ENCODE assay signal across 21 cellular contexts in the genomic region with DNA sequence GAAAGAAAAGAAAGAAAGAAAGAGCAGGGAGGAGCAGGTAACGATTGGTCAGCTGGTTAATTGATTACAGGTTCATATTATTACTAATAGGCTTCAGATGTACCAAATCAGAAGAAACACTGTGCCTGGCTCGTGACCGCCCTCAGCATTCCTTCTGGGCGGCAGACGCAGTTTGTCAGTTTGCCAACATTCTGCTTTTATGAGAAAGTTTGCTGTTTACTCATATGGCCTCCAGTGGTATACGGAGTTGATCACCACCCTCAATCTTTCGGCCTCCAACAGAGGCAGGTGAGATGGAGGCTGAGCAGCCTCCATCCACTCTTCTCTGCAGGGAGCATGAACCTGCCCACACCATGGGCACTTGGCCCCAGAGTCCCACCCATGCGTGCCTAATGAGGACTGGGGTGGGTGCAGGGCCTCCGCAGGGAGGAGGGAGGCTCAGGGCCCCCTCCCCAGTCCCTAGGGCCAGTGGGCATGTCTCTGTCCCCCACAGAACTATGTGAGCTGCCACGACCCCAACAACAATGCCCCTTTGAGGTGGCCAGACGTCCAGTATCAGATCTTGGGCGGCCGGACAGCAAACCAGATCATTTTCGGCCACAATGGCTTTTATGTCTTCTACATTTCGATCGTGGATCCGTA. TPM values are rescaled to one million over a fixed set of nuclear protein-coding genes. Genes with fewer than 3 reads are reported as not detected.
A peak's percentile ranks its signal among the peaks of the same experiment; 100 is the strongest.
DNase-seq lines count a peak whose midpoint lies in the region; ATAC-seq and TF ChIP-seq lines count a peak whose summit lies in the region.
"Had no signal": no experiment of that assay in that cellular context is flagged by ENCODE, and none has a peak within 500 bp of the region (broad histone marks: within the 10 kb centered on the region; RNA-seq: fewer than 3 reads in every experiment).

No MANE protein-coding gene starts in this region.

- no peaks in the 10 kb centered on the region for H3K36me3 ChIP-seq in A673 (ENCODE audit: insufficient read depth, low read length, poor library complexity, severe bottlenecking)
- no peaks in the 10 kb centered on the region for H3K36me3 ChIP-seq in heart right ventricle
- H3K36me3 ChIP-seq in sigmoid colon = no peaks in the 10 kb centered on the region
- H3K36me3 ChIP-seq: cardiac muscle cell, tibial nerve had no signal

- DNase-seq in A673 (ENCODE audit: low spot score) (peak; percentile 31), HFFc6 (peak; percentile 76), amniotic stem cell (lab: John Stamatoyannopoulos, UW) (peak; percentile 11), fibroblast of the conjunctiva (ENCODE audit: low read depth) (peak; percentile 75), heart right ventricle (no peak), sigmoid colon (no peak)
- DNase-seq in stimulated activated CD4-positive, alpha-beta T cell treated with anti-CD3 and anti-CD28 coated beads, Interleukin-12 subunit alpha, Interleukin-12 subunit beta, amount 100 ng/mL, for 4 hours = no peak
- DNase-seq: GF-D8; KBM-7; NCI-H1417; NCI-H345; right cardiac atrium; Right ventricle myocardium superior; stimulated activated CD4-positive, alpha-beta T cell treated with anti-CD3 and anti-CD28 coated beads, Interleukin-4, amount 100 ng/mL, for 1 hour had no signal

- H3K9me3 ChIP-seq in A673 (ENCODE audit: low read depth, low read length, poor library complexity, severe bottlenecking) (no peaks in the 10 kb centered on the region), heart right ventricle (no peaks in the 10 kb centered on the region), sigmoid colon (no peaks in the 10 kb centered on the region)
- H3K9me3 ChIP-seq: tibial nerve had no signal

- H3K4me1 ChIP-seq in A673 (ENCODE audit: insufficient read depth, low read length, poor library complexity, severe bottlenecking) = peaks cover 5% of the 10 kb centered on the region
- no peaks in the 10 kb centered on the region for H3K4me1 ChIP-seq in heart right ventricle
- H3K4me1 ChIP-seq in sigmoid colon = no peaks in the 10 kb centered on the region

- ATAC-seq in heart right ventricle = no peak
- no peak for ATAC-seq in activated T-helper 17 cell treated with anti-CD3 and anti-CD28 coated beads, Interleukin-2, amount 50 U/mL, for 72 hours (replicated peaks)

- POLR2A ChIA-PET in A673 (lab: Charles Lee; ENCODE audit: low non-redundant PET) = no interaction called here

- H3K27ac Mint-ChIP-seq in HFFc6 = no peak overlapping the region
- H3K27ac Mint-ChIP-seq in activated T-helper 17 cell treated with anti-CD3 and anti-CD28 coated beads, Interleukin-2, amount 50 U/mL, for 72 hours = no peak overlapping the region

- H3K4me3 Mint-ChIP-seq in HFFc6 = peak overlapping the region; percentile 37
- no peak overlapping the region for H3K4me3 Mint-ChIP-seq in activated T-helper 17 cell treated with anti-CD3 and anti-CD28 coated beads, Interleukin-2, amount 50 U/mL, for 72 hours

- TF ChIP-seq CTCF in A673 (conservative IDR thresholded peaks at IDR 0.05; ENCODE audit: low read depth, low read length) (no peak), HFFc6 (IDR thresholded peaks at IDR 0.05) (no peak), heart right ventricle (IDR thresholded peaks at IDR 0.05) (no peak), sigmoid colon (IDR thresholded peaks at IDR 0.05) (no peak)

- H3K9me3 Mint-ChIP-seq in HFFc6 = no peaks in the 10 kb centered on the region
- H3K9me3 Mint-ChIP-seq in activated T-helper 17 cell treated with anti-CD3 and anti-CD28 coated beads, Interleukin-2, amount 50 U/mL, for 72 hours = no peaks in the 10 kb centered on the region

- H3K4me3 ChIP-seq in A673 (ENCODE audit: low read depth, low read length, poor library complexity, severe bottlenecking) = no peak overlapping the region
- H3K4me3 ChIP-seq in heart right ventricle = no peak overlapping the region
- H3K4me3 ChIP-seq in sigmoid colon = no peak overlapping the region
- H3K4me3 ChIP-seq: cardiac muscle cell, tibial nerve had no signal

- no peaks in the 10 kb centered on the region for H3K36me3 Mint-ChIP-seq in HFFc6 (ENCODE audit: low read depth)
- H3K36me3 Mint-ChIP-seq in activated T-helper 17 cell treated with anti-CD3 and anti-CD28 coated beads, Interleukin-2, amount 50 U/mL, for 72 hours (ENCODE audit: low read depth) = no peaks in the 10 kb centered on the region

- no TSS peak for BruUV-seq in A673 (replicated peaks; lab: Mats Ljungman, UMichigan)

- H3K27me3 ChIP-seq in A673 (replicated peaks; ENCODE audit: insufficient read depth, low read depth, low read length, poor library complexity) = no peaks in the 10 kb centered on the region
- peaks cover 0 to 7% (median 0%) of the 10 kb centered on the region in 7 donors for H3K27me3 ChIP-seq in heart right ventricle
- H3K27me3 ChIP-seq in sigmoid colon = no peaks in the 10 kb centered on the region
- H3K27me3 ChIP-seq: cardiac muscle cell, tibial nerve had no signal

- peaks cover 11% of the 10 kb centered on the region; the same call in 1 of the 2 replicates for H3K4me1 Mint-ChIP-seq in HFFc6 (ENCODE audit: low read depth)
- H3K4me1 Mint-ChIP-seq in activated T-helper 17 cell treated with anti-CD3 and anti-CD28 coated beads, Interleukin-2, amount 50 U/mL, for 72 hours = no peaks in the 10 kb centered on the region

- TF ChIP-seq POLR2A in sigmoid colon (IDR thresholded peaks at IDR 0.05) = no peak

- CTCF ChIA-PET in A673 (lab: Charles Lee) = no interaction called here

- WGBS in heart right ventricle, 2 donors = 71 to 72% methylated on average over 17 of the region's 17 CpGs
- WGBS in sigmoid colon, 2 donors = 50 to 70% methylated on average over 17 of the region's 17 CpGs

- TF ChIP-seq EP300 in sigmoid colon (IDR thresholded peaks at IDR 0.05) = no peak

- H3K27me3 Mint-ChIP-seq in HFFc6 (ENCODE audit: insufficient read depth) = peaks cover 5% of the 10 kb centered on the region
- no peaks in the 10 kb centered on the region for H3K27me3 Mint-ChIP-seq in activated T-helper 17 cell treated with anti-CD3 and anti-CD28 coated beads, Interleukin-2, amount 50 U/mL, for 72 hours

- H3K27ac ChIP-seq in A673 (ENCODE audit: low read depth, low read length, poor library complexity, severe bottlenecking) (no peak overlapping the region), heart right ventricle (no peak overlapping the region), sigmoid colon (no peak overlapping the region)
- H3K27ac ChIP-seq: cardiac muscle cell, tibial nerve had no signal

- intact Hi-C loops in A673 (cut with micrococcal nuclease; ENCODE audit: unreplicated experiment) (no loop called here), heart right ventricle (cut with DNase I) (loop anchor here in 3 of 10 donors (5.0 to 10.0 kb wide), 3 partner anchors 247 to 1322 kb away; no protein-coding TSS in a partner anchor), sigmoid colon (cut with DNase I) (no loop called here)

RNA-seq across cellular contexts. Expression of a gene that starts 8.8 kb away (rescaled TPM):
- 6.5 and 8.2 TPM in 2 replicates for total RNA-seq in A673 (2021)
- total RNA-seq in HFFc6 (2021; fragmentation: NEBNext Ultra II Directional; extraction: Animal tissue kit (Norgen Biotek cat#: 25700)) = 1 to 10 TPM in 5 of 6 experiments, under 1 TPM in 1; 0.92 to 1.6 (median 1.4) TPM
- total RNA-seq in heart right ventricle = 1 to 10 TPM in 6 of 10 donors, under 1 TPM in 4; 0.59 to 3.0 (median 1.1) TPM
- 1 to 10 TPM; 1.7 to 3.3 TPM for polyA plus RNA-seq in heart right ventricle
- total RNA-seq in sigmoid colon = 1 to 10 TPM in 1 of 4 donors, under 1 TPM in 1, not detected in 2; 0.71 to 1.1 TPM
- 1 to 10 TPM in 1 of 3 donors, under 1 TPM in 1, not detected in 1; 0.60 to 9.2 TPM for polyA plus RNA-seq in sigmoid colon
- total RNA-seq in activated T-helper 17 cell treated with anti-CD3 and anti-CD28 coated beads, Interleukin-2, amount 50 U/mL, for 72 hours = 1 to 10 TPM; 4.6 to 9.9 TPM

RNA-seq across cellular contexts. Expression of a gene that starts 15.2 kb away (rescaled TPM):
- 56.8 and 85.3 TPM in 2 replicates for total RNA-seq in A673 (2021)
- total RNA-seq in HFFc6 (2021; fragmentation: NEBNext Ultra II Directional; extraction: Animal tissue kit (Norgen Biotek cat#: 25700)) = 10 to 100 TPM; 15.6 to 20.5 (median 18.3) TPM
- total RNA-seq in heart right ventricle = 10 to 100 TPM; 11.5 to 27.8 (median 14.2) TPM
- 10 to 100 TPM; 22.7 to 37.7 TPM for polyA plus RNA-seq in heart right ventricle
- total RNA-seq in sigmoid colon = 10 to 100 TPM; 26.7 to 37.4 (median 31.7) TPM
- 10 to 100 TPM in 2 of 3 donors, 1 to 10 TPM in 1; 8.3 to 42.0 (median 15.0) TPM for polyA plus RNA-seq in sigmoid colon
- 10 to 100 TPM; 46.8 to 73.6 TPM for total RNA-seq in activated T-helper 17 cell treated with anti-CD3 and anti-CD28 coated beads, Interleukin-2, amount 50 U/mL, for 72 hours

RNA-seq across cellular contexts. Expression of a gene that starts 29.1 kb away (rescaled TPM):
- 1.6 and 3.9 TPM in 2 replicates for total RNA-seq in A673 (2021)
- not detected for total RNA-seq in HFFc6 (2021; fragmentation: NEBNext Ultra II Directional; extraction: Animal tissue kit (Norgen Biotek cat#: 25700))
- total RNA-seq in heart right ventricle = 10 to 100 TPM in 8 of 10 donors, 1 to 10 TPM in 2; 4.5 to 40.4 (median 14.8) TPM
- polyA plus RNA-seq in heart right ventricle = 10 to 100 TPM; 15.4 to 38.1 TPM
- total RNA-seq in sigmoid colon = 10 to 100 TPM in 1 of 4 donors, 1 to 10 TPM in 3; 6.1 to 12.2 (median 6.6) TPM
- polyA plus RNA-seq in sigmoid colon = 1 to 10 TPM in 1 of 3 donors, not detected in 2; 1.7 TPM
- under 1 TPM; 0.32 to 0.52 TPM for total RNA-seq in activated T-helper 17 cell treated with anti-CD3 and anti-CD28 coated beads, Interleukin-2, amount 50 U/mL, for 72 hours
- total RNA-seq: glomerular endothelial cell, tibial nerve had no signal

RNA-seq across cellular contexts. Expression of a gene that starts 55.4 kb away (rescaled TPM):
- not detected in 2 replicates for total RNA-seq in A673 (2021)
- total RNA-seq in HFFc6 (2021; fragmentation: NEBNext Ultra II Directional; extraction: Animal tissue kit (Norgen Biotek cat#: 25700)) = not detected
- total RNA-seq in heart right ventricle = not detected
- not detected for polyA plus RNA-seq in heart right ventricle
- not detected for total RNA-seq in sigmoid colon
- polyA plus RNA-seq in sigmoid colon = not detected
- total RNA-seq in activated T-helper 17 cell treated with anti-CD3 and anti-CD28 coated beads, Interleukin-2, amount 50 U/mL, for 72 hours = not detected
- total RNA-seq: cardiac muscle cell; glomerular endothelial cell; mesenteric fat pad; right cardiac atrium; Right ventricle myocardium superior; T-helper 2 cell treated with Interferon-gamma antibody and Interleukin-4, amounts not matched to agents 100 ng/mL and 5 ng/mL, for 36 hours; tibial nerve had no signal
- polyA plus RNA-seq: cardiac muscle cell, neural cell, right cardiac atrium had no signal

RNA-seq across cellular contexts. Expression of a gene that starts 55.8 kb away (rescaled TPM):
- total RNA-seq in A673 (2021) = 152 and 160 TPM in 2 replicates
- 10 to 100 TPM; 67.9 to 86.0 (median 72.9) TPM for total RNA-seq in HFFc6 (2021; fragmentation: NEBNext Ultra II Directional; extraction: Animal tissue kit (Norgen Biotek cat#: 25700))
- total RNA-seq in heart right ventricle = 100 to 1,000 TPM in 1 of 10 donors, 10 to 100 TPM in 9; 71.4 to 101 (median 88.5) TPM
- 100 to 1,000 TPM in 1 of 2 donors, 10 to 100 TPM in 1; 95.0 to 121 TPM for polyA plus RNA-seq in heart right ventricle
- 10 to 100 TPM; 30.5 to 48.5 (median 36.6) TPM for total RNA-seq in sigmoid colon
- polyA plus RNA-seq in sigmoid colon = 10 to 100 TPM; 24.0 to 62.6 (median 29.1) TPM
- 100 to 1,000 TPM; 291 to 376 TPM for total RNA-seq in activated T-helper 17 cell treated with anti-CD3 and anti-CD28 coated beads, Interleukin-2, amount 50 U/mL, for 72 hours

Comparison
In these comparisons a context has a peak if more than half of its experiments do, and no peak if none do; other contexts are left out.
1. DNase-seq: peak in A673 (single experiment), HFFc6 (single experiment), amniotic stem cell (single experiment) and fibroblast of the conjunctiva (single experiment); none in heart right ventricle (0 of 2), sigmoid colon (single experiment) and stimulated activated CD4-positive, alpha-beta T cell treated with anti-CD3 and anti-CD28 coated beads, Interleukin-12 subunit alpha, Interleukin-12 subunit beta, amount 100 ng/mL, for 4 hours (single experiment).